ENCODE assay signal across 1 cellular context in the genomic region with DNA sequence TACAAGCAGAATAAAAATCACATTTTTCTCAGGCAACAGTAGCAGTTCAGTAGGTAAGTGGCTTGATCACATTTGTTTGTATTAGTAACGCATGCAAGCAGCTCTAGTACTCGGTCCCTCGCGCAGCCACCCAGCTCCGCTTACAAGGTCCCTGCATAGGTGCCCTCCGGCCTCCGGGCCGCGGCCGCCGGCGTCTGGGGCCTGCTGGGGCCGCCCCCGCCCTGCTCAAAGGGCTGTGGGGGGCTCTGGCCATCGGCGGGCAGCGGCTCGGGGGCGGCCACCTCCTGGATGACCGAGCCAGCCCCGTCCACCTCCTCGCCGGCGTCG.
TF ChIP-seq lines count a peak whose summit lies in the region.

No MANE protein-coding gene starts in this region.

TF ChIP-seq in H1, 55 proteins besides CTCF, POLR2A, EP300 and RAD21:
- TF ChIP-seq NANOG (IDR thresholded peaks at IDR 0.05; ENCODE audit: insufficient read depth, low read depth, low read length, poor library complexity, severe bottlenecking) (no peak), TEAD4 (IDR thresholded peaks at IDR 0.05; ENCODE audit: low read depth, low read length) (no peak), KDM5A (IDR thresholded peaks at IDR 0.05; ENCODE audit: low read length) (no peak)
TF ChIP-seq in H1: peak in this region for 0.
